8 cellular contexts compared by ENCODE assay signal in the genomic region with DNA sequence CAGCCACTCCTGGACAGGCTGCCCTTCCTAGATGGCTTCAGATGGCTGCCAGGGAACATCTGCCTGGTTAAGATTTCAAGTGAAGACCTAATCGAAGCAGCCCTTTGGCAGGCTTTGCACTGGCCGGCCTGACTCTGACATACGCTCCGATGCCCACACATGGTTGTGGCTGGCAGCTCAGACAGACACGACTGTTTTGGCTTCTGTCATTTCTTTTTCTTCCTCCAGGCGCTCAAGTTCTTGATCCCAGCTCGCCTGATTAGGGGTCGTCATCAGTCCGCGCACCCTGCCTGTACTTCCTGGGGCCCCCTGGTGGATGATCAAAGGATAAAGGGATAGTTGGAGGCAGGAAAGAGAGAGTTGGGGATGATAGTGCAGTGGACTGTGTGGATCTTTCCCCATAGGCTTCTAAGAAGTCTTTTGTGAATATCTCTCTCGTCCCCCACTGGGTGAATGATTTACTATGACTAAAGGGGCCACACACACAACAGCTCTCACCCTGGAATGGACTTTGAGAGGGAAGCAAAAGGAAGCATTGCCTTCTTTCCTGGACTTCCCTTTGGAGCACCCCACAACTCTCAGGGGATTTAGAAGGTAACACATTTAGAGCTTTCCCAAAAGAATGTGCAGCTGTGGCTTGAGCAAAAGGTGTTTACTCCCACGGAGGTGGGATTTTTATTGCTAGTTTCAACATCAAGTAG. TPM values are rescaled to one million over a fixed set of nuclear protein-coding genes. Genes with fewer than 3 reads are reported as not detected.
A peak's percentile ranks its signal among the peaks of the same experiment; 100 is the strongest.
DNase-seq lines count a peak whose midpoint lies in the region; ATAC-seq and TF ChIP-seq lines count a peak whose summit lies in the region.

No MANE protein-coding gene starts in this region.

- no peaks in the 10 kb centered on the region for H3K4me1 ChIP-seq in CD4-positive, CD25-positive, alpha-beta regulatory T cell (ENCODE audit: control insufficient read depth, insufficient read depth, low read length, poor library complexity, severe bottlenecking)
- H3K4me1 ChIP-seq in spleen: peaks cover 3 to 51% (median 23%) of the 10 kb centered on the region in 6 donors

- 36 to 58% (median 51%) methylated on average over 12 of the region's 12 CpGs for WGBS in spleen, 5 donors

- DNase-seq in CD4-positive, CD25-positive, alpha-beta regulatory T cell: peak in 2 of 3 donors; percentile 26 to 27
- DNase-seq in H7: peak; percentile 80
- DNase-seq in NCI-H82 (lab: John Stamatoyannopoulos, UW): peak; percentile 95
- peak; percentile 85 for DNase-seq in brain microvascular endothelial cell
- DNase-seq in iris pigment epithelial cell (ENCODE audit: low read depth): peak; percentile 84
- no peak for DNase-seq in spleen
- DNase-seq in NCI-H226: no peak

- no peaks in the 10 kb centered on the region for H3K27me3 Mint-ChIP-seq in CD4-positive, CD25-positive, alpha-beta regulatory T cell

- H3K9me3 Mint-ChIP-seq in CD4-positive, CD25-positive, alpha-beta regulatory T cell: no peaks in the 10 kb centered on the region

- no peaks in the 10 kb centered on the region for H3K9me3 ChIP-seq in CD4-positive, CD25-positive, alpha-beta regulatory T cell (ENCODE audit: control insufficient read depth in 2 of 2, low read length in 2 of 2)
- no peaks in the 10 kb centered on the region for H3K9me3 ChIP-seq in spleen

- in situ Hi-C loops in brain microvascular endothelial cell (cut with HindIII; ENCODE audit: low pct_ligation_motif_present, low sequenced_read_pairs): no loop called here

- peak in 1 of 2 donors; percentile 25 for ATAC-seq in CD4-positive, CD25-positive, alpha-beta regulatory T cell (ENCODE audit: low read depth in 2 of 2)
- ATAC-seq in GM21526 (IDR thresholded peaks at IDR 0.05; ENCODE audit: low FRiP score, unreplicated experiment): no peak

- no peak overlapping the region for H3K27ac ChIP-seq in CD4-positive, CD25-positive, alpha-beta regulatory T cell (ENCODE audit: insufficient read depth, low read length, poor library complexity, severe bottlenecking)
- H3K27ac ChIP-seq in brain microvascular endothelial cell (peak overlapping the region; percentile 48), spleen (peak overlapping the region in 6 of 8 donors; percentile 2 to 73 (median 62))

- H3K27me3 ChIP-seq in CD4-positive, CD25-positive, alpha-beta regulatory T cell (ENCODE audit: control insufficient read depth, insufficient read depth, low read length): peaks cover 2% of the 10 kb centered on the region
- H3K27me3 ChIP-seq in H7 (ENCODE audit: control insufficient read depth, insufficient read depth, low read length) (no peaks in the 10 kb centered on the region), brain microvascular endothelial cell (replicated peaks) (no peaks in the 10 kb centered on the region), spleen (replicated peaks in 1 of 7) (no peaks in the 10 kb centered on the region)

- no peaks in the 10 kb centered on the region for H3K36me3 Mint-ChIP-seq in CD4-positive, CD25-positive, alpha-beta regulatory T cell

- H3K4me3 ChIP-seq in CD4-positive, CD25-positive, alpha-beta regulatory T cell (ENCODE audit: low read depth, low read length): no peak overlapping the region
- H3K4me3 ChIP-seq in H7 (ENCODE audit: insufficient read depth, low read depth, low read length): no peak overlapping the region
- peak overlapping the region; percentile 15 for H3K4me3 ChIP-seq in brain microvascular endothelial cell (ENCODE audit: low read depth, low read length)
- no peak overlapping the region for H3K4me3 ChIP-seq in spleen

- H3K4me3 Mint-ChIP-seq in CD4-positive, CD25-positive, alpha-beta regulatory T cell: no peak overlapping the region

- no peaks in the 10 kb centered on the region for H3K36me3 ChIP-seq in CD4-positive, CD25-positive, alpha-beta regulatory T cell (ENCODE audit: control insufficient read depth, insufficient read depth, low read length)
- H3K36me3 ChIP-seq in H7 (replicated peaks; ENCODE audit: control insufficient read depth, insufficient read depth, low read length) (no peaks in the 10 kb centered on the region), brain microvascular endothelial cell (replicated peaks) (no peaks in the 10 kb centered on the region), spleen (no peaks in the 10 kb centered on the region)

- TF ChIP-seq POLR2A in spleen (IDR thresholded peaks at IDR 0.05): no peak

- intact Hi-C loops in spleen (cut with DNase I; ENCODE audit: low total_unique reads): loop anchor here (10.0 kb wide), 1 partner anchor 57 kb away; no protein-coding TSS in a partner anchor

- no peak overlapping the region for H3K27ac Mint-ChIP-seq in CD4-positive, CD25-positive, alpha-beta regulatory T cell

- TF ChIP-seq CTCF in brain microvascular endothelial cell (IDR thresholded peaks at IDR 0.05; ENCODE audit: low read depth, low read length, missing control alignments): peak; percentile 91
- TF ChIP-seq CTCF in spleen (IDR thresholded peaks at IDR 0.05 in 8 of 11, conservative IDR thresholded peaks at IDR 0.05 in 3 of 11): peak in 8 of 11 experiments; percentile 27 to 68 (median 55)

- H3K4me1 Mint-ChIP-seq in CD4-positive, CD25-positive, alpha-beta regulatory T cell: peaks cover 0 to 7% (median 2%) of the 10 kb centered on the region in 4 donors

RNA-seq across cellular contexts. Expression of gene TRAM2, which starts 21.4 kb away (rescaled TPM):
- 12.0 TPM for total RNA-seq in CD4-positive, CD25-positive, alpha-beta regulatory T cell
- 1 to 10 TPM; 3.2 to 4.5 (median 3.7) TPM for polyA plus RNA-seq in CD4-positive, CD25-positive, alpha-beta regulatory T cell
- 8.7 and 9.2 TPM in 2 replicates for total RNA-seq in H7 (2014; rRNA removed; shearing (Covaris generic))
- total RNA-seq in spleen: 10 to 100 TPM; 26.7 to 47.7 (median 40.1) TPM
- polyA plus RNA-seq in spleen: 1 to 10 TPM; 1.8 to 4.8 (median 2.2) TPM

Comparison
In these comparisons a context has a peak if more than half of its experiments do, and no peak if none do; other contexts are left out.
1. DNase-seq: peak in CD4-positive, CD25-positive, alpha-beta regulatory T cell (2 of 3), H7 (single experiment), NCI-H82 (single experiment), brain microvascular endothelial cell (single experiment) and iris pigment epithelial cell (single experiment); none in spleen (single experiment) and NCI-H226 (single experiment).